Comparison of ENCODE assay signal across 15 cellular contexts in genomic region chr1:90357980-90358379, GRCh38.
DNase-seq lines count a peak whose midpoint lies in the region; ATAC-seq, FAIRE-seq and TF ChIP-seq lines count a peak whose summit lies in the region.
"Had no signal": no experiment of that assay in that cellular context is flagged by ENCODE, and none has a peak within 500 bp of the region (broad histone marks: within the 10 kb centered on the region; RNA-seq: fewer than 3 reads in every experiment).

No MANE protein-coding gene starts in this region.

- no peak overlapping the region for H3K4me3 ChIP-seq in epithelial cell of esophagus (ENCODE audit: low read length)
- H3K4me3 ChIP-seq in H7 (ENCODE audit: insufficient read depth, low read depth, low read length): no peak overlapping the region
- no peak overlapping the region for H3K4me3 ChIP-seq in kidney (ENCODE audit: low read length in 2 of 2)
- H3K4me3 ChIP-seq in HAP-1: no peak overlapping the region
- H3K4me3 ChIP-seq: lung had no signal

- H3K27ac ChIP-seq in kidney (ENCODE audit: low read depth in 2 of 2, low read length in 2 of 2): no peak overlapping the region
- H3K27ac ChIP-seq: RWPE1 had no signal

- in situ Hi-C loops in HAP-1 (cut with MboI; ENCODE audit: low sequenced_read_pairs): no loop called here

- ATAC-seq in GM18519 (IDR thresholded peaks at IDR 0.05; ENCODE audit: low FRiP score, unreplicated experiment) (peak; percentile 74), GM21381 (IDR thresholded peaks at IDR 0.05; ENCODE audit: unreplicated experiment) (peak; percentile 56), HG03095 (IDR thresholded peaks at IDR 0.05; ENCODE audit: unreplicated experiment) (peak; percentile 67)

- no peaks in the 10 kb centered on the region for H3K4me1 ChIP-seq in kidney (ENCODE audit: control insufficient read depth in 1 of 2, insufficient read depth in 1 of 2, low read depth in 1 of 2, low read length in 2 of 2)
- no peaks in the 10 kb centered on the region for H3K4me1 ChIP-seq in HAP-1

- intact Hi-C loops in kidney (cut with DNase I): no loop called here

- H3K9me3 ChIP-seq in kidney (ENCODE audit: control insufficient read depth in 1 of 2, low read length in 2 of 2): no peaks in the 10 kb centered on the region
- H3K9me3 ChIP-seq in HAP-1: no peaks in the 10 kb centered on the region

- H3K36me3 ChIP-seq in H7 (replicated peaks; ENCODE audit: control insufficient read depth, insufficient read depth, low read length) (no peaks in the 10 kb centered on the region), kidney (ENCODE audit: control insufficient read depth in 1 of 2, insufficient read depth in 2 of 2, low read length in 2 of 2) (no peaks in the 10 kb centered on the region), HAP-1 (replicated peaks) (no peaks in the 10 kb centered on the region)

- H3K27me3 ChIP-seq in H7 (ENCODE audit: control insufficient read depth, insufficient read depth, low read length) (no peaks in the 10 kb centered on the region), HAP-1 (ENCODE audit: low read depth) (peaks cover 3% of the 10 kb centered on the region; the same call in 1 of the 2 replicates)

- DNase-seq in epithelial cell of esophagus (ENCODE audit: low read depth) (peak; percentile 41), H7 (no peak), NCI-H187 (lab: John Stamatoyannopoulos, UW) (no peak), kidney (no peak), HAP-1 (ENCODE audit: low spot score in 2 of 2) (no peak)
- DNase-seq: activated CD4-positive, alpha-beta memory T cell treated with anti-CD3 and anti-CD28 coated beads, Interleukin-2, amount 10 ng/mL, durations not matched to agents 7 days and 5 days; activated effector memory CD4-positive, alpha-beta T cell treated with anti-CD3 and anti-CD28 coated beads, Interleukin-2, amount 50 U/mL, for 16 hours; caudate nucleus; NCI-H510A treated with DMSO at 0.1 percent for 48 hours had no signal

- TF ChIP-seq CTCF in epithelial cell of esophagus (IDR thresholded peaks at IDR 0.05; ENCODE audit: insufficient read depth, low read depth, low read length, missing control alignments) (no peak), kidney (IDR thresholded peaks at IDR 0.05; ENCODE audit: borderline replicate concordance, extremely low read depth, insufficient read depth) (no peak)

- no peak overlapping the region for H3K9ac ChIP-seq in kidney (ENCODE audit: low read length in 2 of 2)

- FAIRE-seq in kidney (lab: Jason Lieb, UNC): no peak
- FAIRE-seq: HTR-8/SVneo had no signal
